1 cellular context compared by ENCODE assay signal in the genomic region with DNA sequence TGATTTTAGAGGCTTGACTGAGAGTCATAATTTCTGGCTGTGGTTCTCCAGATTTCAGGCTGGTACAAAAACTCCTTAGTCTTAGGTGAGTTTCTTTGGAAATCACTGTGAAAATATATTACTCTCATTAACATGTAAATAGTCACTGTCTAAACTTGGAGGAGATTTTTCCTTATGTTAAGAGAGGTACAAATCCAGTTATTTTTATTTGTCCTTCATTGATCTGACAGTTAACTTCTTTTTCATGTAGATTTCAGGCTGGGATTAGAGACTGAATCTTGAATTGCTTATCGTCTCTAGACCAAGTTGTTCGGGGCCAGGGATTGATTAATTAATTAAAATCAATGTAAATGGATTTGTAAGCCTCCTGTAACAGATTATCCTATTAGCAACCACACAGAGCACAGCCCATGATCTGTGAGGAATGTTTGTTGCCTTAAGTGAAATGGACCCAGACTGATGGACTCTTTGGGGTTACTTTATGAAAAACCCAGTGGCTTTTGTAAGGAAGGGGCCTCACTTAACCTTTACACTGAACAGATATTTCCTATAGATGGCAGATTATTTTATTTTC.
TF ChIP-seq lines count a peak whose summit lies in the region.

No MANE protein-coding gene starts in this region.

TF ChIP-seq in GM23338, 12 proteins besides CTCF, POLR2A, EP300 and RAD21 (continued from another document):
- TF ChIP-seq, protein P1, sequence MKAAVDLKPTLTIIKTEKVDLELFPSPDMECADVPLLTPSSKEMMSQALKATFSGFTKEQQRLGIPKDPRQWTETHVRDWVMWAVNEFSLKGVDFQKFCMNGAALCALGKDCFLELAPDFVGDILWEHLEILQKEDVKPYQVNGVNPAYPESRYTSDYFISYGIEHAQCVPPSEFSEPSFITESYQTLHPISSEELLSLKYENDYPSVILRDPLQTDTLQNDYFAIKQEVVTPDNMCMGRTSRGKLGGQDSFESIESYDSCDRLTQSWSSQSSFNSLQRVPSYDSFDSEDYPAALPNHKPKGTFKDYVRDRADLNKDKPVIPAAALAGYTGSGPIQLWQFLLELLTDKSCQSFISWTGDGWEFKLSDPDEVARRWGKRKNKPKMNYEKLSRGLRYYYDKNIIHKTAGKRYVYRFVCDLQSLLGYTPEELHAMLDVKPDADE (IDR thresholded peaks at IDR 0.05): no peak
- no peak for TF ChIP-seq ZNF114 (CRISPR knock-in tag; IDR thresholded peaks at IDR 0.05)
